1 cellular context compared by ENCODE assay signal in genomic region chr3:30655187-30655812, GRCh38.
TF ChIP-seq lines count a peak whose summit lies in the region.

No MANE protein-coding gene starts in this region.

TF ChIP-seq in HEK293, 187 proteins besides CTCF, POLR2A, EP300 and RAD21 (continued from another document and continues in another):
- TF ChIP-seq PBX3 (CRISPR knock-in tag; IDR thresholded peaks at IDR 0.05) = no peak
- TF ChIP-seq ZNF558 (tag by site-specific recombination; IDR thresholded peaks at IDR 0.05) = no peak
- TF ChIP-seq ZNF621 (tag by site-specific recombination; IDR thresholded peaks at IDR 0.05) = no peak
- no peak for TF ChIP-seq ZBTB6 (tag by site-specific recombination; IDR thresholded peaks at IDR 0.05)
- no peak for TF ChIP-seq EGR2 (tag by site-specific recombination; IDR thresholded peaks at IDR 0.05; ENCODE audit: low read depth)
- TF ChIP-seq ZNF548 (tag by site-specific recombination; IDR thresholded peaks at IDR 0.05) = no peak
- TF ChIP-seq ZNF140 (tag by site-specific recombination; IDR thresholded peaks at IDR 0.05) = no peak
- TF ChIP-seq ZNF248 (tag by site-specific recombination; IDR thresholded peaks at IDR 0.05) = no peak
- no peak for TF ChIP-seq ZNF366 (tag by site-specific recombination; conservative IDR thresholded peaks at IDR 0.05)
- TF ChIP-seq SP3 (tag by site-specific recombination; IDR thresholded peaks at IDR 0.05) = no peak
- no peak for TF ChIP-seq ZNF391 (tag by site-specific recombination; IDR thresholded peaks at IDR 0.05; ENCODE audit: borderline replicate concordance, low read depth)
- TF ChIP-seq ZNF398 (tag by site-specific recombination; IDR thresholded peaks at IDR 0.05) = 0 out of 2 replicates have a peak, but pooled peaks have one; percentile 14
- no peak for TF ChIP-seq ZNF266 (tag by site-specific recombination; IDR thresholded peaks at IDR 0.05; ENCODE audit: low read depth)
- TF ChIP-seq ZNF837 (tag by site-specific recombination; IDR thresholded peaks at IDR 0.05) = no peak
- TF ChIP-seq ZNF19 (tag by site-specific recombination; IDR thresholded peaks at IDR 0.05; ENCODE audit: low read depth) = no peak
- no peak for TF ChIP-seq ZNF501 (tag by site-specific recombination; IDR thresholded peaks at IDR 0.05)
- TF ChIP-seq ZNF302 (tag by site-specific recombination; IDR thresholded peaks at IDR 0.05; ENCODE audit: low read depth) = no peak
- TF ChIP-seq YY1 (tag by site-specific recombination; IDR thresholded peaks at IDR 0.05) = no peak
- no peak for TF ChIP-seq HOXC10 (CRISPR knock-in tag; IDR thresholded peaks at IDR 0.05)
- TF ChIP-seq ZNF510 (tag by site-specific recombination; IDR thresholded peaks at IDR 0.05; ENCODE audit: insufficient replicate concordance) = no peak
- no peak for TF ChIP-seq ZNF596 (tag by site-specific recombination; IDR thresholded peaks at IDR 0.05)
- no peak for TF ChIP-seq ZBTB21 (tag by site-specific recombination; IDR thresholded peaks at IDR 0.05)
- peak; percentile 26; the same call in 1 of the 2 replicates for TF ChIP-seq ZBTB44 (tag by site-specific recombination; IDR thresholded peaks at IDR 0.05)
- TF ChIP-seq ZFP69B (tag by site-specific recombination; IDR thresholded peaks at IDR 0.05) = no peak
- peak; percentile 68; the same call in 1 of the 2 replicates for TF ChIP-seq BCL11B (tag by site-specific recombination; IDR thresholded peaks at IDR 0.05; ENCODE audit: low read depth)
- no peak for TF ChIP-seq ZBTB7A (tag by site-specific recombination; IDR thresholded peaks at IDR 0.05; ENCODE audit: low read depth)
- no peak for TF ChIP-seq ZNF404 (tag by site-specific recombination; IDR thresholded peaks at IDR 0.05)
- no peak for TF ChIP-seq ZSCAN5A (tag by site-specific recombination; IDR thresholded peaks at IDR 0.05)
- TF ChIP-seq INSM2 (tag by site-specific recombination; IDR thresholded peaks at IDR 0.05) = peak; percentile 93
- no peak for TF ChIP-seq ZBTB10 (tag by site-specific recombination; IDR thresholded peaks at IDR 0.05)
- peak; percentile 45 for TF ChIP-seq ZXDB (tag by site-specific recombination; IDR thresholded peaks at IDR 0.05)
- no peak for TF ChIP-seq ZNF791 (tag by site-specific recombination; IDR thresholded peaks at IDR 0.05)
- no peak for TF ChIP-seq ZNF426 (tag by site-specific recombination; IDR thresholded peaks at IDR 0.05)
- no peak for TF ChIP-seq REST (tag by site-specific recombination; IDR thresholded peaks at IDR 0.05)
- TF ChIP-seq TRIM28 (IDR thresholded peaks at IDR 0.05; ENCODE audit: borderline replicate concordance, low read length) = no peak
- no peak for TF ChIP-seq PRDM1 (tag by site-specific recombination; IDR thresholded peaks at IDR 0.05)
- TF ChIP-seq ZNF174 (tag by site-specific recombination; IDR thresholded peaks at IDR 0.05) = no peak
- 0 out of 2 replicates have a peak, but pooled peaks have one; percentile 17 for TF ChIP-seq MZF1 (tag by site-specific recombination; IDR thresholded peaks at IDR 0.05; ENCODE audit: borderline replicate concordance)
- no peak for TF ChIP-seq ZNF169 (tag by site-specific recombination; IDR thresholded peaks at IDR 0.05)
- TF ChIP-seq ZFP37 (tag by site-specific recombination; IDR thresholded peaks at IDR 0.05) = no peak
- no peak for TF ChIP-seq ZNF16 (tag by site-specific recombination; IDR thresholded peaks at IDR 0.05; ENCODE audit: low read depth)
- TF ChIP-seq ZNF704 (tag by site-specific recombination; IDR thresholded peaks at IDR 0.05) = no peak
- peak; percentile 27; the same call in 1 of the 2 replicates for TF ChIP-seq ZBTB17 (tag by site-specific recombination; IDR thresholded peaks at IDR 0.05)
- TF ChIP-seq ZBTB26 (tag by site-specific recombination; optimal IDR thresholded peaks at IDR 0.05) = no peak
- no peak for TF ChIP-seq ZNF76 (tag by site-specific recombination; IDR thresholded peaks at IDR 0.05; ENCODE audit: borderline replicate concordance, low read depth)
- no peak for TF ChIP-seq ZNF274 (IDR thresholded peaks at IDR 0.05; ENCODE audit: low read length)
- no peak for TF ChIP-seq ZNF274 (tag by site-specific recombination; IDR thresholded peaks at IDR 0.05; ENCODE audit: borderline replicate concordance)
